26 cellular contexts compared by ENCODE assay signal in genomic region chr5:119022773-119023172, GRCh38. TPM values are rescaled to one million over a fixed set of nuclear protein-coding genes. Genes with fewer than 3 reads are reported as not detected.
DNase-seq lines count a peak whose midpoint lies in the region; ATAC-seq, FAIRE-seq and TF ChIP-seq lines count a peak whose summit lies in the region.
"Had no signal": no experiment of that assay in that cellular context is flagged by ENCODE, and none has a peak within 500 bp of the region (broad histone marks: within the 10 kb centered on the region; RNA-seq: fewer than 3 reads in every experiment).

No MANE protein-coding gene starts in this region.

- no peaks in the 10 kb centered on the region for H3K27me3 Mint-ChIP-seq in activated CD8-positive, alpha-beta T cell treated with anti-CD3 and anti-CD28 coated beads for 36 hours
- no peaks in the 10 kb centered on the region for H3K27me3 Mint-ChIP-seq in activated CD8-positive, alpha-beta T cell treated with anti-CD3 and anti-CD28 coated beads, Interleukin-2, amount 10 ng/mL, durations not matched to agents 7 days and 5 days (ENCODE audit: low read depth)
- no peaks in the 10 kb centered on the region for H3K27me3 Mint-ChIP-seq in stimulated activated naive B cell treated with anti-CD40 and anti-IgM and Interleukin-4, amounts not matched to agents 10 μg/mL and 1 μg/mL and 100 μg/mL, for 72 hours
- H3K27me3 Mint-ChIP-seq: CD4-positive, alpha-beta memory T cell had no signal

- H3K27me3 ChIP-seq in hepatocyte: no peaks in the 10 kb centered on the region
- H3K27me3 ChIP-seq: BLaER1 treated with 17β-estradiol and CSF1 and Interleukin-3, amounts not matched to agents 10 nM and 100 nM had no signal

- peaks cover 4% of the 10 kb centered on the region; the same call in 1 of the 2 replicates for H3K9me3 ChIP-seq in OCI-LY7 (ENCODE audit: low read length)
- H3K9me3 ChIP-seq in hepatocyte (ENCODE audit: low read depth): no peaks in the 10 kb centered on the region
- H3K9me3 ChIP-seq: HAP-1, SK-N-SH had no signal

- H3K36me3 ChIP-seq in OCI-LY7 (ENCODE audit: insufficient read depth, low read length) (no peaks in the 10 kb centered on the region), hepatocyte (replicated peaks; ENCODE audit: insufficient read depth, low read depth) (no peaks in the 10 kb centered on the region)
- H3K36me3 ChIP-seq: BLaER1 treated with 17β-estradiol and CSF1 and Interleukin-3, amounts not matched to agents 10 nM and 100 nM; HAP-1 had no signal

- H3K4me1 ChIP-seq in OCI-LY7 (ENCODE audit: insufficient read depth, low read length, poor library complexity, severe bottlenecking) (peaks cover 73% of the 10 kb centered on the region), hepatocyte (ENCODE audit: insufficient read depth) (no peaks in the 10 kb centered on the region)
- H3K4me1 ChIP-seq: HAP-1 had no signal

- CTCF ChIA-PET in activated CD8-positive, alpha-beta T cell treated with anti-CD3 and anti-CD28 coated beads for 36 hours (lab: Charles Lee): interaction anchor here (0.6 to 1.9 kb wide), 3 partner anchors 10 to 412 kb away, joined by 3 to 21 read pairs (median 5); no protein-coding TSS in a partner anchor
- CTCF ChIA-PET in activated CD8-positive, alpha-beta T cell treated with anti-CD3 and anti-CD28 coated beads, Interleukin-2, amount 10 ng/mL, durations not matched to agents 7 days and 5 days (lab: Charles Lee): interaction anchor here (0.7 to 8.5 kb wide), 6 partner anchors 48 to 412 kb away, joined by 3 to 102 read pairs (median 4); partner anchors contain the start of gene DMXL1
- CTCF ChIA-PET in OCI-LY7 (lab: Charles Lee; ENCODE audit: unreplicated experiment): interaction anchor here (0.5 to 1.7 kb wide), 4 partner anchors 10 to 386 kb away, joined by 3 to 13 read pairs (median 4); partner anchors contain the start of gene DTWD2

- H3K79me2 ChIP-seq in OCI-LY7 (ENCODE audit: insufficient read depth, low read depth, low read length) (no peaks in the 10 kb centered on the region), hepatocyte (no peaks in the 10 kb centered on the region)

- H3K4me3 Mint-ChIP-seq in activated CD8-positive, alpha-beta T cell treated with anti-CD3 and anti-CD28 coated beads for 36 hours: no peak overlapping the region
- no peak overlapping the region for H3K4me3 Mint-ChIP-seq in activated CD8-positive, alpha-beta T cell treated with anti-CD3 and anti-CD28 coated beads, Interleukin-2, amount 10 ng/mL, durations not matched to agents 7 days and 5 days
- no peak overlapping the region for H3K4me3 Mint-ChIP-seq in stimulated activated naive B cell treated with anti-CD40 and anti-IgM and Interleukin-4, amounts not matched to agents 10 μg/mL and 1 μg/mL and 100 μg/mL, for 72 hours
- H3K4me3 Mint-ChIP-seq: CD4-positive, alpha-beta memory T cell had no signal

- H3K36me3 Mint-ChIP-seq in activated CD8-positive, alpha-beta T cell treated with anti-CD3 and anti-CD28 coated beads for 36 hours (ENCODE audit: low read depth): no peaks in the 10 kb centered on the region
- peaks cover 2% of the 10 kb centered on the region for H3K36me3 Mint-ChIP-seq in activated CD8-positive, alpha-beta T cell treated with anti-CD3 and anti-CD28 coated beads, Interleukin-2, amount 10 ng/mL, durations not matched to agents 7 days and 5 days (ENCODE audit: low read depth)
- H3K36me3 Mint-ChIP-seq in stimulated activated naive B cell treated with anti-CD40 and anti-IgM and Interleukin-4, amounts not matched to agents 10 μg/mL and 1 μg/mL and 100 μg/mL, for 72 hours: peaks cover 0 to 4% of the 10 kb centered on the region in 2 donors
- H3K36me3 Mint-ChIP-seq: CD4-positive, alpha-beta memory T cell had no signal

- H3K4me3 ChIP-seq in OCI-LY7 (ENCODE audit: low read depth, low read length, poor library complexity, severe bottlenecking) (no peak overlapping the region), hepatocyte (no peak overlapping the region)
- H3K4me3 ChIP-seq: BLaER1 treated with 17β-estradiol and CSF1 and Interleukin-3, amounts not matched to agents 10 nM and 100 nM; GM23248; HAP-1; K562 had no signal

- no peaks in the 10 kb centered on the region for H4K20me1 ChIP-seq in OCI-LY7 (ENCODE audit: insufficient read depth, low read length)
- no peaks in the 10 kb centered on the region for H4K20me1 ChIP-seq in hepatocyte (ENCODE audit: insufficient read depth, poor library complexity, severe bottlenecking)
- H4K20me1 ChIP-seq: BLaER1 treated with 17β-estradiol and CSF1 and Interleukin-3, amounts not matched to agents 10 nM and 100 nM had no signal

- POLR2A ChIA-PET in activated CD8-positive, alpha-beta T cell treated with anti-CD3 and anti-CD28 coated beads for 36 hours (lab: Charles Lee): no interaction called here
- POLR2A ChIA-PET in activated CD8-positive, alpha-beta T cell treated with anti-CD3 and anti-CD28 coated beads, Interleukin-2, amount 10 ng/mL, durations not matched to agents 7 days and 5 days (lab: Charles Lee): interaction anchor here (0.7 kb wide), 1 partner anchor 48 kb away, joined by 6 read pairs; the partner anchor contains the start of gene DMXL1
- POLR2A ChIA-PET in OCI-LY7 (lab: Charles Lee): interaction anchor here (0.5 to 2.0 kb wide), 10 partner anchors 10 to 369 kb away, joined by 3 to 6 read pairs (median 4); partner anchors contain the start of gene DTWD2

- H3K4me2 ChIP-seq in OCI-LY7 (ENCODE audit: low read length) (peak overlapping the region; percentile 39), hepatocyte (no peak overlapping the region)
- H3K4me2 ChIP-seq: SK-N-SH had no signal

- intact Hi-C loops in activated CD8-positive, alpha-beta T cell treated with anti-CD3 and anti-CD28 coated beads for 36 hours (cut with micrococcal nuclease): loop anchor here (5.0 kb wide), 1 partner anchor 390 kb away; no protein-coding TSS in a partner anchor
- intact Hi-C loops in OCI-LY7 (cut with micrococcal nuclease; ENCODE audit: unreplicated experiment): loop anchor here (1.0 to 10.0 kb wide), 7 partner anchors 34 to 413 kb away; partner anchors contain the start of gene DTWD2

- no peak overlapping the region for H3K27ac Mint-ChIP-seq in activated CD8-positive, alpha-beta T cell treated with anti-CD3 and anti-CD28 coated beads for 36 hours
- no peak overlapping the region for H3K27ac Mint-ChIP-seq in activated CD8-positive, alpha-beta T cell treated with anti-CD3 and anti-CD28 coated beads, Interleukin-2, amount 10 ng/mL, durations not matched to agents 7 days and 5 days
- H3K27ac Mint-ChIP-seq in stimulated activated naive B cell treated with anti-CD40 and anti-IgM and Interleukin-4, amounts not matched to agents 10 μg/mL and 1 μg/mL and 100 μg/mL, for 72 hours: peak overlapping the region; percentile 68

- peaks cover 8% of the 10 kb centered on the region for H3K4me1 Mint-ChIP-seq in activated CD8-positive, alpha-beta T cell treated with anti-CD3 and anti-CD28 coated beads for 36 hours (ENCODE audit: low read depth)
- H3K4me1 Mint-ChIP-seq in activated CD8-positive, alpha-beta T cell treated with anti-CD3 and anti-CD28 coated beads, Interleukin-2, amount 10 ng/mL, durations not matched to agents 7 days and 5 days (ENCODE audit: low read depth): peaks cover 3% of the 10 kb centered on the region
- peaks cover 28 to 58% of the 10 kb centered on the region in 2 donors for H3K4me1 Mint-ChIP-seq in stimulated activated naive B cell treated with anti-CD40 and anti-IgM and Interleukin-4, amounts not matched to agents 10 μg/mL and 1 μg/mL and 100 μg/mL, for 72 hours
- H3K4me1 Mint-ChIP-seq: CD4-positive, alpha-beta memory T cell had no signal

- no peak for DNase-seq in activated CD8-positive, alpha-beta T cell treated with anti-CD3 and anti-CD28 coated beads for 36 hours
- no peak for DNase-seq in activated CD8-positive, alpha-beta T cell treated with anti-CD3 and anti-CD28 coated beads, Interleukin-2, amount 10 ng/mL, durations not matched to agents 7 days and 5 days
- DNase-seq in OCI-LY7 (ENCODE audit: low spot score) (no peak), hepatocyte (ENCODE audit: low spot score) (no peak), NCI-H446 treated with DMSO at 0.1 percent for 48 hours (lab: John Stamatoyannopoulos, UW) (no peak)
- DNase-seq in stimulated activated naive B cell treated with anti-CD40 and anti-IgM and Interleukin-4, amounts not matched to agents 10 μg/mL and 1 μg/mL and 100 μg/mL, for 72 hours: no peak
- DNase-seq: ACHN; CD4-positive, alpha-beta memory T cell; DMS153; GF-D8; GM23248; MM.1S; NCI-H1092; NCI-H1436; NCI-H187 treated with DMSO at 0.1 percent for 48 hours; NCI-H2107; NCI-H510A; SIG-M5; SK-N-SH had no signal

- TF ChIP-seq CTCF in activated CD8-positive, alpha-beta T cell treated with anti-CD3 and anti-CD28 coated beads for 36 hours (IDR thresholded peaks at IDR 0.05): no peak
- TF ChIP-seq CTCF in OCI-LY7 (conservative IDR thresholded peaks at IDR 0.05; ENCODE audit: low read length): no peak
- no peak for TF ChIP-seq CTCF in hepatocyte (IDR thresholded peaks at IDR 0.05; ENCODE audit: poor library complexity)

- FAIRE-seq in colon (lab: Jason Lieb, UNC): peak; percentile 64
- FAIRE-seq: K562 had no signal

- H3K9me3 Mint-ChIP-seq in activated CD8-positive, alpha-beta T cell treated with anti-CD3 and anti-CD28 coated beads for 36 hours: peaks cover 2% of the 10 kb centered on the region
- H3K9me3 Mint-ChIP-seq in activated CD8-positive, alpha-beta T cell treated with anti-CD3 and anti-CD28 coated beads, Interleukin-2, amount 10 ng/mL, durations not matched to agents 7 days and 5 days (ENCODE audit: insufficient read depth): no peaks in the 10 kb centered on the region
- H3K9me3 Mint-ChIP-seq in stimulated activated naive B cell treated with anti-CD40 and anti-IgM and Interleukin-4, amounts not matched to agents 10 μg/mL and 1 μg/mL and 100 μg/mL, for 72 hours: peaks cover 0 to 2% of the 10 kb centered on the region in 2 donors

- H3K27ac ChIP-seq in OCI-LY7 (ENCODE audit: low read depth, low read length, poor library complexity, severe bottlenecking) (peak overlapping the region; percentile 71), hepatocyte (no peak overlapping the region)
- H3K27ac ChIP-seq: 22Rv1, GM23248 had no signal

- 28% methylated on average over 1 of the region's 1 CpG for WGBS in hepatocyte (ENCODE audit: low lambda C conversion rate, missing lambda C conversion rate)

- H2AFZ ChIP-seq in OCI-LY7 (ENCODE audit: low read length) (peak overlapping the region; percentile 97), hepatocyte (no peak overlapping the region)
- H2AFZ ChIP-seq: GM23248 had no signal

- BruUV-seq in OCI-LY7 (replicated peaks; lab: Mats Ljungman, UMichigan): no TSS peak

- ATAC-seq in activated CD8-positive, alpha-beta T cell treated with anti-CD3 and anti-CD28 coated beads for 36 hours: peak; percentile 61
- no peak for ATAC-seq in activated CD8-positive, alpha-beta T cell treated with anti-CD3 and anti-CD28 coated beads, Interleukin-2, amount 10 ng/mL, durations not matched to agents 7 days and 5 days
- ATAC-seq in stimulated activated naive B cell treated with anti-CD40 and anti-IgM and Interleukin-4, amounts not matched to agents 10 μg/mL and 1 μg/mL and 100 μg/mL, for 72 hours (replicated peaks): peak; percentile 19 to 29
- no peak for ATAC-seq in GM21526 (IDR thresholded peaks at IDR 0.05; ENCODE audit: low FRiP score, unreplicated experiment)
- ATAC-seq: K562, Panc1 had no signal

- H3K9me2 ChIP-seq in OCI-LY7 (ENCODE audit: insufficient read depth, low read length) (no peaks in the 10 kb centered on the region), hepatocyte (replicated peaks; ENCODE audit: insufficient read depth) (no peaks in the 10 kb centered on the region)
- H3K9me2 ChIP-seq: SK-N-SH had no signal

RNA-seq across cellular contexts. Expression of gene DTWD2, which starts 34.4 kb away (rescaled TPM):
- 1 to 10 TPM; 5.4 to 6.7 TPM for total RNA-seq in activated CD8-positive, alpha-beta T cell treated with anti-CD3 and anti-CD28 coated beads for 36 hours
- 1 to 10 TPM; 2.6 to 3.3 TPM for total RNA-seq in activated CD8-positive, alpha-beta T cell treated with anti-CD3 and anti-CD28 coated beads, Interleukin-2, amount 10 ng/mL, durations not matched to agents 7 days and 5 days
- total RNA-seq in OCI-LY7 (2014; rRNA removed; shearing (Covaris generic)): 4.2 and 8.6 TPM in 2 replicates
- total RNA-seq in OCI-LY7 (2022): 3.4 and 6.4 TPM in 2 replicates
- 7.8 and 14.1 TPM in 2 replicates for total RNA-seq in hepatocyte
- 2.5 and 2.7 TPM in 2 replicates for polyA plus RNA-seq in hepatocyte

RNA-seq across cellular contexts. Expression of gene DMXL1, which starts 48.1 kb away (rescaled TPM):
- 10 to 100 TPM; 20.8 to 23.3 TPM for total RNA-seq in activated CD8-positive, alpha-beta T cell treated with anti-CD3 and anti-CD28 coated beads for 36 hours
- 10 to 100 TPM; 32.3 to 33.9 TPM for total RNA-seq in activated CD8-positive, alpha-beta T cell treated with anti-CD3 and anti-CD28 coated beads, Interleukin-2, amount 10 ng/mL, durations not matched to agents 7 days and 5 days
- 43.0 and 76.6 TPM in 2 replicates for total RNA-seq in OCI-LY7 (2014; rRNA removed; shearing (Covaris generic))
- 79.4 and 86.8 TPM in 2 replicates for total RNA-seq in OCI-LY7 (2022)
- total RNA-seq in hepatocyte: 46.1 and 54.6 TPM in 2 replicates
- polyA plus RNA-seq in hepatocyte: 13.3 and 17.3 TPM in 2 replicates

Comparison
In these comparisons a context has a peak if more than half of its experiments do, and no peak if none do; other contexts are left out.
1. ATAC-seq: peak in activated CD8-positive, alpha-beta T cell treated with anti-CD3 and anti-CD28 coated beads for 36 hours (single experiment) and stimulated activated naive B cell treated with anti-CD40 and anti-IgM and Interleukin-4, amounts not matched to agents 10 μg/mL and 1 μg/mL and 100 μg/mL, for 72 hours (2 of 2); none in activated CD8-positive, alpha-beta T cell treated with anti-CD3 and anti-CD28 coated beads, Interleukin-2, amount 10 ng/mL, durations not matched to agents 7 days and 5 days (single experiment) and GM21526 (single experiment).